ENCODE assay signal across 21 cellular contexts in genomic region chr12:125136702-125137101, GRCh38. TPM values are rescaled to one million over a fixed set of nuclear protein-coding genes. Genes with fewer than 3 reads are reported as not detected.
A peak's percentile ranks its signal among the peaks of the same experiment; 100 is the strongest.
DNase-seq lines count a peak whose midpoint lies in the region; ATAC-seq, FAIRE-seq and TF ChIP-seq lines count a peak whose summit lies in the region.
"Had no signal": no experiment of that assay in that cellular context is flagged by ENCODE, and none has a peak within 500 bp of the region (broad histone marks: within the 10 kb centered on the region; RNA-seq: fewer than 3 reads in every experiment).

No MANE protein-coding gene starts in this region.

- ATAC-seq in K562 (no peak), HG02610 (IDR thresholded peaks at IDR 0.05; ENCODE audit: unreplicated experiment) (no peak)
- ATAC-seq: A549, GM12878 had no signal

- H3K9me1 ChIP-seq in K562 (ENCODE audit: control insufficient read depth, insufficient read depth, low read length): no peaks in the 10 kb centered on the region

- no peaks in the 10 kb centered on the region for H3K79me2 ChIP-seq in K562 (ENCODE audit: control insufficient read depth, insufficient read depth, low read length)

- no peak overlapping the region for H2BK120ac ChIP-seq in neuronal stem cell (ENCODE audit: low read depth, low read length)

- H2BK15ac ChIP-seq in neuronal stem cell (ENCODE audit: low read length): no peak overlapping the region

- H4K91ac ChIP-seq in neuronal stem cell (ENCODE audit: low read depth, low read length, poor library complexity): no peak overlapping the region

- in situ Hi-C loops in K562 (cut with MboI): no loop called here

- TF ChIP-seq POLR2A in K562 (conservative IDR thresholded peaks at IDR 0.05): no peak

- H3K4me3 ChIP-seq in K562 (no peak overlapping the region), neuronal stem cell (ENCODE audit: low read length in 2 of 2) (no peak overlapping the region)
- H3K4me3 ChIP-seq: A549, BLaER1, GM12878, HAP-1 had no signal

- TF ChIP-seq CTCF in K562 (IDR thresholded peaks at IDR 0.05 in 2 of 3, conservative IDR thresholded peaks at IDR 0.05 in 1 of 3; ENCODE audit: insufficient read depth in 2 of 3, low read depth in 1 of 3, low read length in 3 of 3): no peak

- H3K18ac ChIP-seq in neuronal stem cell (ENCODE audit: low read length): peak overlapping the region; percentile 8

- DNase-seq in DMS53 (lab: John Stamatoyannopoulos, UW) (peak; percentile 21), DMS53 treated with DMSO at 0.1 percent for 48 hours (lab: John Stamatoyannopoulos, UW; ENCODE audit: unreplicated experiment) (no peak), Ammon's horn (ENCODE audit: low spot score) (peak; percentile 33), K562 (ENCODE audit: extremely low read depth in 1 of 4, low spot score in 3 of 4) (no peak), neuronal stem cell (ENCODE audit: low spot score) (no peak), frontal cortex (ENCODE audit: low spot score in 2 of 2) (no peak), T1000 (lab: John Stamatoyannopoulos, UW) (no peak)
- DNase-seq: AML-193; CD4-positive, alpha-beta memory T cell; DMS153; DND-41; EL; GOT3 had no signal

- H4K20me1 ChIP-seq in K562 (replicated peaks; ENCODE audit: control insufficient read depth, insufficient read depth, low read length): no peaks in the 10 kb centered on the region; the same call in 1 of the 2 replicates

- H4K8ac ChIP-seq in neuronal stem cell (ENCODE audit: low read depth, low read length): peak overlapping the region; percentile 25

- FAIRE-seq in K562 (lab: Jason Lieb, UNC): no peak
- no peak for FAIRE-seq in frontal cortex (lab: Jason Lieb, UNC)
- FAIRE-seq: A549, GM12878 had no signal

- no peak overlapping the region for H3K4me2 ChIP-seq in K562 (ENCODE audit: insufficient read depth, low read length)
- no peak overlapping the region for H3K4me2 ChIP-seq in neuronal stem cell (ENCODE audit: insufficient read depth, low read length, poor library complexity, severe bottlenecking)
- H3K4me2 ChIP-seq: A549, BLaER1 had no signal

- H2AFZ ChIP-seq in K562 (ENCODE audit: low read depth, low read length): no peak overlapping the region
- H2AFZ ChIP-seq in neuronal stem cell (ENCODE audit: low read length): no peak overlapping the region

- CTCF ChIA-PET in K562 (lab: Yijun Ruan, JAX; ENCODE audit: low intra/inter-chr PET ratio): no interaction called here

- no peak for TF ChIP-seq RAD21 in K562 (CRISPR knock-in tag; conservative IDR thresholded peaks at IDR 0.05 in 1 of 2, IDR thresholded peaks at IDR 0.05 in 1 of 2)

- H3K9ac ChIP-seq in K562 (ENCODE audit: insufficient read depth in 1 of 2, low read depth in 2 of 2, low read length in 2 of 2): no peak overlapping the region; a peak in 1 of 4 replicates
- H3K9ac ChIP-seq in neuronal stem cell (ENCODE audit: low read depth, low read length, poor library complexity): peak overlapping the region; percentile 30
- H3K9ac ChIP-seq: BLaER1 had no signal

- no peak for TF ChIP-seq EP300 in K562 (IDR thresholded peaks at IDR 0.05; ENCODE audit: low read length)

- peak overlapping the region; percentile 84 for H2BK12ac ChIP-seq in neuronal stem cell (ENCODE audit: low read length)

- peak overlapping the region; percentile 72 for H3K14ac ChIP-seq in neuronal stem cell (ENCODE audit: low read length)

- BruUV-seq in K562 (replicated peaks; lab: Mats Ljungman, UMichigan): no TSS peak

- peaks cover 0 to 8% of the 10 kb centered on the region in 2 experiments; a peak in 2 of 5 replicates for H3K4me1 ChIP-seq in K562 (replicated peaks in 1 of 2; ENCODE audit: control insufficient read depth in 2 of 2, insufficient read depth in 2 of 2, low read length in 2 of 2)
- H3K4me1 ChIP-seq in neuronal stem cell (ENCODE audit: control insufficient read depth in 2 of 2, insufficient read depth in 1 of 2, low read depth in 1 of 2, low read length in 2 of 2): peaks cover 0 to 7% of the 10 kb centered on the region in 2 donors
- H3K4me1 ChIP-seq: HAP-1 had no signal

- no peak overlapping the region for H3K4ac ChIP-seq in neuronal stem cell (ENCODE audit: low read length)

- H3K36me3 ChIP-seq in K562 (ENCODE audit: control insufficient read depth, insufficient read depth, low read length): no peaks in the 10 kb centered on the region
- H3K36me3 ChIP-seq in neuronal stem cell (replicated peaks in 1 of 2; ENCODE audit: control insufficient read depth in 2 of 2, insufficient read depth in 2 of 2, low read length in 2 of 2): peaks cover 7 to 18% of the 10 kb centered on the region in 2 donors

- H3K9me3 ChIP-seq in K562 (replicated peaks; ENCODE audit: control insufficient read depth, insufficient read depth, low read depth, low read length) (no peaks in the 10 kb centered on the region), neuronal stem cell (replicated peaks in 1 of 2; ENCODE audit: control insufficient read depth in 2 of 2, insufficient read depth in 1 of 2, low read depth in 1 of 2, low read length in 2 of 2) (no peaks in the 10 kb centered on the region)
- H3K9me3 ChIP-seq: A549, BLaER1, HAP-1 had no signal

- POLR2A ChIA-PET in K562 (lab: Yijun Ruan, JAX): interaction anchor here (0.7 kb wide), 1 partner anchor 223 kb away, joined by 3 read pairs; no protein-coding TSS in a partner anchor

- no peak overlapping the region for H2AK5ac ChIP-seq in neuronal stem cell (ENCODE audit: low read depth, low read length)

- intact Hi-C loops in K562 (cut with micrococcal nuclease): no loop called here

- H3K23ac ChIP-seq in neuronal stem cell (ENCODE audit: low read depth, low read length, poor library complexity): peak overlapping the region; percentile 68

- H2BK5ac ChIP-seq in neuronal stem cell (ENCODE audit: low read length): peak overlapping the region; percentile 59

- peaks cover 2% of the 10 kb centered on the region for H3K79me1 ChIP-seq in neuronal stem cell (ENCODE audit: low read depth, low read length)

- H3K27me3 ChIP-seq in K562 (ENCODE audit: control insufficient read depth in 2 of 2, insufficient read depth in 2 of 2, low read length in 2 of 2) (peaks cover 0 to 19% of the 10 kb centered on the region in 2 experiments; a peak in 3 of 5 replicates), neuronal stem cell (ENCODE audit: control insufficient read depth in 3 of 3, insufficient read depth in 3 of 3, low read depth in 1 of 3, low read length in 3 of 3) (no peaks in the 10 kb centered on the region)
- H3K27me3 ChIP-seq: BLaER1 had no signal

- WGBS in K562 (ENCODE audit: insufficient coverage, low coverage, missing lambda C conversion rate): 52% methylated on average over 19 of the region's 19 CpGs
- WGBS in neuronal stem cell (ENCODE audit: extremely low coverage in 2 of 2, insufficient read length in 2 of 2, insufficient replicate concordance in 1 of 2), 2 donors: no CpG with 5 or more reads among the region's 19 CpGs

- H3K27ac ChIP-seq in K562 (ENCODE audit: extremely low read depth, low read depth, low read length) (no peak overlapping the region), neuronal stem cell (replicated peaks; ENCODE audit: low read length) (no peak overlapping the region)
- H3K27ac ChIP-seq: 22Rv1, A549, BLaER1, HL-60 had no signal

TF ChIP-seq in K562, 482 proteins besides CTCF, POLR2A, EP300 and RAD21:
- TF ChIP-seq NR2C1 (IDR thresholded peaks at IDR 0.05) (no peak), NR2C1 (tag; IDR thresholded peaks at IDR 0.05) (no peak), RFX1 (IDR thresholded peaks at IDR 0.05) (peak; percentile 87)

RNA-seq across cellular contexts. Expression of gene TMEM132B, which starts 49.5 kb away (rescaled TPM):
- not detected in 2 replicates for total RNA-seq in K562 (2011; cell fraction: chromatin; rRNA removed; ENCODE audit: low replicate concordance)
- not detected in 2 replicates for total RNA-seq in K562 (2011; cell fraction: nucleolus; rRNA removed)
- not detected in 2 replicates for total RNA-seq in K562 (2011; cell fraction: nucleoplasm; rRNA removed)
- total RNA-seq in K562 (2014; rRNA removed) (not detected in 2 replicates), K562 (2014; rRNA removed; fragmentation: Illumina TruSeq; extraction: Trizol) (0.04 TPM in 1 of 2 replicates, not detected in the other), K562 (2015; rRNA removed; fragmentation: Illumina TruSeq; extraction: Trizol) (0.07 TPM in 1 of 2 replicates, not detected in the other), K562 (2021) (0.18 TPM in 1 of 2 replicates, not detected in the other), frontal cortex (44.8 TPM)
- polyA plus RNA-seq in K562 (2011; rRNA removed) (0.01 TPM in 1 of 2 replicates, not detected in the other), K562 (2014; fragmentation: Illumina TruSeq; extraction: Trizol) (0.13 TPM in 1 of 2 replicates, not detected in the other), K562 (2014; fragmentation: Nextera tagmentation; extraction: Ambion mirVana) (not detected), K562 (2014; rRNA removed) (not detected in 2 replicates)
- polyA plus RNA-seq in K562 (2011; cell fraction: cytosol; rRNA removed): not detected in 2 replicates
- polyA plus RNA-seq in K562 (2011; cell fraction: nucleus; rRNA removed): 0.04 and 0.11 TPM in 2 replicates
- polyA plus RNA-seq in K562 (2012): 0.01 and 0.14 TPM in 2 replicates
- not detected in 2 replicates for polyA minus RNA-seq in K562 (2011; rRNA and poly(A)+ RNA removed)
- not detected in 2 replicates for polyA minus RNA-seq in K562 (2011; cell fraction: cytosol; rRNA and poly(A)+ RNA removed)
- not detected in 2 replicates for polyA minus RNA-seq in K562 (2011; cell fraction: nucleus; rRNA and poly(A)+ RNA removed)
- polyA plus RNA-seq in neuronal stem cell (2013, experiment 1 of 2): 24.9 TPM
- 26.0 TPM for polyA plus RNA-seq in neuronal stem cell (2013, experiment 2 of 2)
- total RNA-seq: CD4-positive, alpha-beta memory T cell had no signal
- polyA plus RNA-seq: CD14-positive monocyte; CD4-positive, alpha-beta memory T cell had no signal

Comparison
In these comparisons a context has a peak if more than half of its experiments do, and no peak if none do; other contexts are left out.
1. DNase-seq: peak in DMS53 (single experiment) and Ammon's horn (single experiment); none in DMS53 treated with DMSO at 0.1 percent for 48 hours (single experiment), K562 (0 of 4), neuronal stem cell (single experiment), frontal cortex (0 of 2) and T1000 (single experiment).
2. RNA of gene TMEM132B, which starts 49.5 kb away (total RNA-seq): 44.8 TPM in frontal cortex (single experiment); 0.04 to 0.18 TPM in K562; every median in the first group is over 10 times any median in the second.